9 cellular contexts compared by ENCODE assay signal in the genomic region with DNA sequence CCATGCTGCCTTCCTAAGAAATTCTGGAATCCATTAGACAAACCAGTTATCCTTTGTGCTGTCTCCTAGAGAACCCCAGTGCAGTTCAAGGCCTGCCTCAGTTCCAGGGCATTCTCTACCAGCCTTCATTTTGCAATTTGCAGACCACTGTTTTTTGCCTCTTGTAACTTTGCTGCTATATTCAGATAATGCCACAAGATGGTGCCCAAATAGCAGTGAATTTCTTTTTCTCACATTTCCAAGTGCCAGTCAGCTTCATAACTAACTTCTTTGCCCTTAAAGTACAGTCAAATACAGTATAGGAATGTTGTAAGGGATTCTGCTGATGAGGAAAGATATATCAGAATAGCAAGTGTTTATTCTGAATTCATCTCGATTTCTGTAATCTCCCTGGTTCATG. TPM values are rescaled to one million over a fixed set of nuclear protein-coding genes. Genes with fewer than 3 reads are reported as not detected.
DNase-seq lines count a peak whose midpoint lies in the region; ATAC-seq and TF ChIP-seq lines count a peak whose summit lies in the region.
"Had no signal": no experiment of that assay in that cellular context is flagged by ENCODE, and none has a peak within 500 bp of the region (broad histone marks: within the 10 kb centered on the region; RNA-seq: fewer than 3 reads in every experiment).

No MANE protein-coding gene starts in this region.

- DNase-seq in activated T-cell treated with anti-CD3 and anti-CD28 coated beads, Interleukin-2, amount 50 U/mL, for 72 hours: no peak
- no peak for DNase-seq in activated T-cell treated with anti-CD3 and anti-CD28 coated beads, Interleukin-2, amount 50 U/mL, for 48 hours
- DNase-seq in RWPE2 (ENCODE audit: low spot score) (no peak), foreskin fibroblast (peak in 1 of 2 donors; percentile 67), upper lobe of right lung (no peak)
- no peak for DNase-seq in stimulated activated naive CD4-positive, alpha-beta T cell treated with Interleukin-2 at 50 U/mL for 16 hours (lab: John Stamatoyannopoulos, UW)
- DNase-seq: activated T-cell treated with anti-CD3 and anti-CD28 coated beads, Interleukin-2, amount 50 U/mL, for 24 hours had no signal

- H3K27ac ChIP-seq in RWPE2 (ENCODE audit: poor library complexity, severe bottlenecking) (no peak overlapping the region), upper lobe of right lung (no peak overlapping the region)

- intact Hi-C loops in upper lobe of right lung (cut with DNase I): no loop called here

- H3K9me3 ChIP-seq in RWPE2 (ENCODE audit: severe bottlenecking) (no peaks in the 10 kb centered on the region), upper lobe of right lung (no peaks in the 10 kb centered on the region)

- H3K4me3 Mint-ChIP-seq in activated T-cell treated with anti-CD3 and anti-CD28 coated beads, Interleukin-2, amount 50 U/mL, for 72 hours: no peak overlapping the region
- H3K4me3 Mint-ChIP-seq: activated T-cell treated with anti-CD3 and anti-CD28 coated beads, Interleukin-2, amount 50 U/mL, for 24 hours had no signal

- no peak for ATAC-seq in activated T-cell treated with anti-CD3 and anti-CD28 coated beads, Interleukin-2, amount 50 U/mL, for 72 hours (replicated peaks in 1 of 2)
- ATAC-seq in RWPE2 (ENCODE audit: low read depth): no peak
- ATAC-seq in upper lobe of right lung: no peak
- ATAC-seq in GM21515 (IDR thresholded peaks at IDR 0.05; ENCODE audit: unreplicated experiment): no peak
- no peak for ATAC-seq in GM18858 (IDR thresholded peaks at IDR 0.05; ENCODE audit: unreplicated experiment)

- H3K36me3 Mint-ChIP-seq in activated T-cell treated with anti-CD3 and anti-CD28 coated beads, Interleukin-2, amount 50 U/mL, for 72 hours (ENCODE audit: insufficient read depth in 2 of 2): peaks cover 6 to 12% of the 10 kb centered on the region in 2 donors

- H3K27me3 Mint-ChIP-seq in activated T-cell treated with anti-CD3 and anti-CD28 coated beads, Interleukin-2, amount 50 U/mL, for 72 hours (ENCODE audit: low read depth): no peaks in the 10 kb centered on the region
- H3K27me3 Mint-ChIP-seq: activated T-cell treated with anti-CD3 and anti-CD28 coated beads, Interleukin-2, amount 50 U/mL, for 24 hours had no signal

- peak overlapping the region; percentile 10 for H3K27ac Mint-ChIP-seq in activated T-cell treated with anti-CD3 and anti-CD28 coated beads, Interleukin-2, amount 50 U/mL, for 72 hours
- H3K27ac Mint-ChIP-seq: activated T-cell treated with anti-CD3 and anti-CD28 coated beads, Interleukin-2, amount 50 U/mL, for 24 hours had no signal

- H3K4me1 Mint-ChIP-seq in activated T-cell treated with anti-CD3 and anti-CD28 coated beads, Interleukin-2, amount 50 U/mL, for 72 hours (ENCODE audit: low read depth): no peaks in the 10 kb centered on the region

- H3K4me3 ChIP-seq in RWPE2 (ENCODE audit: severe bottlenecking) (no peak overlapping the region), foreskin fibroblast (ENCODE audit: low read depth in 1 of 2, low read length in 2 of 2) (no peak overlapping the region), upper lobe of right lung (no peak overlapping the region)

- no peaks in the 10 kb centered on the region for H3K9me3 Mint-ChIP-seq in activated T-cell treated with anti-CD3 and anti-CD28 coated beads, Interleukin-2, amount 50 U/mL, for 72 hours
- H3K9me3 Mint-ChIP-seq: activated T-cell treated with anti-CD3 and anti-CD28 coated beads, Interleukin-2, amount 50 U/mL, for 24 hours had no signal

- TF ChIP-seq CTCF in RWPE2 (IDR thresholded peaks at IDR 0.05; ENCODE audit: poor library complexity, severe bottlenecking): peak; percentile 49
- peak; percentile 41 for TF ChIP-seq CTCF in foreskin fibroblast (IDR thresholded peaks at IDR 0.05; ENCODE audit: low read depth, low read length)
- TF ChIP-seq CTCF in upper lobe of right lung (IDR thresholded peaks at IDR 0.05): peak; percentile 34

- no peaks in the 10 kb centered on the region for H3K4me1 ChIP-seq in RWPE2 (ENCODE audit: insufficient read depth, poor library complexity, severe bottlenecking)
- peaks cover 6% of the 10 kb centered on the region for H3K4me1 ChIP-seq in upper lobe of right lung

- H3K27me3 ChIP-seq in RWPE2 (ENCODE audit: insufficient read depth, poor library complexity, severe bottlenecking): no peaks in the 10 kb centered on the region
- no peaks in the 10 kb centered on the region for H3K27me3 ChIP-seq in upper lobe of right lung

- H3K36me3 ChIP-seq in RWPE2 (ENCODE audit: low read depth) (peaks cover 82% of the 10 kb centered on the region), upper lobe of right lung (peaks cover 80% of the 10 kb centered on the region)

RNA-seq across cellular contexts. Expression of gene LOXL4, which starts 25.2 kb away (rescaled TPM):
- not detected for total RNA-seq in activated T-cell treated with anti-CD3 and anti-CD28 coated beads, Interleukin-2, amount 50 U/mL, for 72 hours
- 6.2 TPM for total RNA-seq in upper lobe of right lung
